ENCODE assay signal across 1 cellular context in the genomic region with DNA sequence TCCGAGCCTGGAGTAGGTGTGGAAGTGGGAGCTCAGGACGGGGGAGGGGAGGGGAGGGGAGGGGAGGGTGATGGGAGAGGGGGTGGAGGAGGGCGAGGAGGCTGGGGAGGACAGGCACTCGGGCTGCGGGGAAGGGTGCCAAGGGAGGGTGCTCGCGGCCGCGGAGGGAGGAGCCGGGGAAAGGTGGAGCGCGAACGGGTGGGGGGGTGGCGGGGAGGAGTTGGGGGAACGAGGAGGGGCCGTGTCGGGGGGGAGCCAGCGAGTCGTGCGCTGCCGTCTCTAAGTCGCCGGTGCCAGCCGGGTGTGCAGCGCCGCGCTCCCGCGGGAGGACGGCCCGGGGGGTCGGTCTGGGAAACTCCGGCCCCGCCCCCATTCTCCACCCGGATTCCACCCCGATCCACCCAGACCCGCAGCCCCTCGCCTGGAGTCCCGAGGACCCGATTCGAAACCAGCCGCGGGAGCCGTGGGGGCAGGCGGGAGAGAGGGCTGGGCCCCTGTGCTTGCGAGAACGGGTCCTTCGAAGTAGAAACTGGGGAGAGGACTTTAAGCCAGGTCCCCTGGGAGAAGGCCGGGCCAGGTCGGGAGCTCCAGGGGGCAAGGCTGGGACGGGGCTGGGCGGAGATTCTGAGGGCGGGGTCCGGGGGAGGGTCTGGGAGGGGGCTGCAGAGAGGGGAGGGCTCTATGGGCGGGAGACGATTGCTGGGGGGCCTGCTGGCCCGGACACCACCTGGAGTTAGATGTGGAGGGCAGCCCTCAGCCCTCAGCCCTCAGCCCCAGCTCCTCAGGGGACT.
TF ChIP-seq lines count a peak whose summit lies in the region.

A gene with protein sequence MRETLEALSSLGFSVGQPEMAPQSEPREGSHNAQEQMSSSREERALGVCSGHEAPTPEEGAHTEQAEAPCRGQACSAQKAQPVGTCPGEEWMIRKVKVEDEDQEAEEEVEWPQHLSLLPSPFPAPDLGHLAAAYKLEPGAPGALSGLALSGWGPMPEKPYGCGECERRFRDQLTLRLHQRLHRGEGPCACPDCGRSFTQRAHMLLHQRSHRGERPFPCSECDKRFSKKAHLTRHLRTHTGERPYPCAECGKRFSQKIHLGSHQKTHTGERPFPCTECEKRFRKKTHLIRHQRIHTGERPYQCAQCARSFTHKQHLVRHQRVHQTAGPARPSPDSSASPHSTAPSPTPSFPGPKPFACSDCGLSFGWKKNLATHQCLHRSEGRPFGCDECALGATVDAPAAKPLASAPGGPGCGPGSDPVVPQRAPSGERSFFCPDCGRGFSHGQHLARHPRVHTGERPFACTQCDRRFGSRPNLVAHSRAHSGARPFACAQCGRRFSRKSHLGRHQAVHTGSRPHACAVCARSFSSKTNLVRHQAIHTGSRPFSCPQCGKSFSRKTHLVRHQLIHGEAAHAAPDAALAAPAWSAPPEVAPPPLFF (minus strand): TSS at position 143 of the 791 bp plus-strand sequence. CDS start 2,556 bp downstream, outside the sequence.

TF ChIP-seq in IMR-90, 13 proteins besides CTCF, POLR2A, EP300 and RAD21:
- TF ChIP-seq SMC3 (IDR thresholded peaks at IDR 0.05; ENCODE audit: low read depth, low read length) (no peak), CHD1 (IDR thresholded peaks at IDR 0.05; ENCODE audit: low read depth, low read length) (no peak), MXI1 (IDR thresholded peaks at IDR 0.05; ENCODE audit: borderline replicate concordance, low read depth, low read length) (no peak), CEBPB (IDR thresholded peaks at IDR 0.05; ENCODE audit: low read depth, low read length) (no peak), RFX5 (IDR thresholded peaks at IDR 0.05; ENCODE audit: low read depth, low read length) (no peak), MAFK (IDR thresholded peaks at IDR 0.05; ENCODE audit: low read depth, low read length) (no peak), FOS (IDR thresholded peaks at IDR 0.05; ENCODE audit: low read depth, low read length) (no peak)
- TF ChIP-seq, protein P1, sequence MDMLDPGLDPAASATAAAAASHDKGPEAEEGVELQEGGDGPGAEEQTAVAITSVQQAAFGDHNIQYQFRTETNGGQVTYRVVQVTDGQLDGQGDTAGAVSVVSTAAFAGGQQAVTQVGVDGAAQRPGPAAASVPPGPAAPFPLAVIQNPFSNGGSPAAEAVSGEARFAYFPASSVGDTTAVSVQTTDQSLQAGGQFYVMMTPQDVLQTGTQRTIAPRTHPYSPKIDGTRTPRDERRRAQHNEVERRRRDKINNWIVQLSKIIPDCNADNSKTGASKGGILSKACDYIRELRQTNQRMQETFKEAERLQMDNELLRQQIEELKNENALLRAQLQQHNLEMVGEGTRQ (IDR thresholded peaks at IDR 0.05; ENCODE audit: low read depth, low read length): no peak
- TF ChIP-seq, protein P2, sequence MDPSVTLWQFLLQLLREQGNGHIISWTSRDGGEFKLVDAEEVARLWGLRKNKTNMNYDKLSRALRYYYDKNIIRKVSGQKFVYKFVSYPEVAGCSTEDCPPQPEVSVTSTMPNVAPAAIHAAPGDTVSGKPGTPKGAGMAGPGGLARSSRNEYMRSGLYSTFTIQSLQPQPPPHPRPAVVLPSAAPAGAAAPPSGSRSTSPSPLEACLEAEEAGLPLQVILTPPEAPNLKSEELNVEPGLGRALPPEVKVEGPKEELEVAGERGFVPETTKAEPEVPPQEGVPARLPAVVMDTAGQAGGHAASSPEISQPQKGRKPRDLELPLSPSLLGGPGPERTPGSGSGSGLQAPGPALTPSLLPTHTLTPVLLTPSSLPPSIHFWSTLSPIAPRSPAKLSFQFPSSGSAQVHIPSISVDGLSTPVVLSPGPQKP (IDR thresholded peaks at IDR 0.05; ENCODE audit: borderline replicate concordance, low read depth, low read length): no peak
